Comparison of ENCODE assay signal across 8 cellular contexts in the genomic region with DNA sequence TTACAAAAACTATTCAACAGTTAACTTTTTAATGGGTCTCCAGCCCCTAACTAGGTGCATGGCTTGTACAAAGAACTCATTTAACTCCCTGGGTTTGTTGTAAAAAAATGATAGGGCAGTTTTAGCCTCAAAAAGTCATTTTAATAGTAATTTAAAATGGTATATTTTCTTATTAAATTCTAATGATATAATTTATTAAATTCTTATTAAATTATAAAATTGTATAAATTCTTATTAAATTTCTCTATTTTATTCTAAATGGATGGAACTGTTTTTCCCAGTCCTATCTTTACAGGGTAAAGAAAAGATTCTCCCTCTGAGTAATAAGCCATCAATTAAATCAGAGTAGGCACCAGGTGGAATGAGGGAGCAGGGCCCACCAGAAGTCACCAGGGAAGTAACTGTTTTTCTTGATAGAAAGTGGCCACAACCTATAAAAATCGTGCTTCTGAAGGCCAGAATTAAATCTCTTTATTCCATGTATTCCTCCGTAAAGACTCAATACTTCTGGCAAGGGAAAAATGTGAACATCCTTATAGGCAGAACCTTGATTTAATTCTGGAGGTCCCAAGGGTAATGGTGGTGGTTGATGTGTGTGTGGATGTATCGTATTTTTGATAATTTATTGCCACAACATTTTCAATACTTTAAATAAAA. TPM values are rescaled to one million over a fixed set of nuclear protein-coding genes. Genes with fewer than 3 reads are reported as not detected.
DNase-seq lines count a peak whose midpoint lies in the region; ATAC-seq, FAIRE-seq and TF ChIP-seq lines count a peak whose summit lies in the region.

No MANE protein-coding gene starts in this region.

- H3K79me2 ChIP-seq in SK-N-SH (ENCODE audit: insufficient read depth) (peaks cover 60% of the 10 kb centered on the region), hepatocyte (peaks cover 51% of the 10 kb centered on the region)

- peak overlapping the region; percentile 24 to 98 (median 96) for H3K4me3 Mint-ChIP-seq in T-cell

- H2AFZ ChIP-seq in SK-N-SH (ENCODE audit: low read depth) (peak overlapping the region; percentile 95), hepatocyte (peak overlapping the region; percentile 98)

- H3K36me3 ChIP-seq in SK-N-SH (replicated peaks in 1 of 2; ENCODE audit: control insufficient read depth in 1 of 2, insufficient read depth in 2 of 2, low read length in 1 of 2) (peaks cover 0 to 5% of the 10 kb centered on the region in 2 experiments), hepatocyte (replicated peaks; ENCODE audit: insufficient read depth, low read depth) (no peaks in the 10 kb centered on the region)

- H3K27ac ChIP-seq in SK-N-SH (ENCODE audit: low read depth in 2 of 2, low read length in 1 of 2) (peak overlapping the region; percentile 30 to 78; a peak in 3 of 4 replicates), hepatocyte (peak overlapping the region; percentile 98)

- TF ChIP-seq POLR2A in GM12891 (IDR thresholded peaks at IDR 0.05; ENCODE audit: low read depth, low read length) = no peak

- no peaks in the 10 kb centered on the region for H3K9me2 ChIP-seq in SK-N-SH
- H3K9me2 ChIP-seq in hepatocyte (replicated peaks; ENCODE audit: insufficient read depth) = no peaks in the 10 kb centered on the region

- TF ChIP-seq CTCF in SK-N-SH (IDR thresholded peaks at IDR 0.05) (no peak), hepatocyte (IDR thresholded peaks at IDR 0.05; ENCODE audit: poor library complexity) (no peak)

- H3F3A ChIP-seq in SK-N-SH (replicated peaks; ENCODE audit: insufficient read depth) = peaks cover 19% of the 10 kb centered on the region

- H3K9me3 Mint-ChIP-seq in T-cell = no peaks in the 10 kb centered on the region

- peaks cover 17% of the 10 kb centered on the region for H4K20me1 ChIP-seq in SK-N-SH (ENCODE audit: insufficient read depth)
- H4K20me1 ChIP-seq in hepatocyte (ENCODE audit: insufficient read depth, poor library complexity, severe bottlenecking) = peaks cover 12% of the 10 kb centered on the region

- H3K4me3 ChIP-seq in SK-N-SH (ENCODE audit: low read depth in 2 of 2, low read length in 1 of 2) (peak overlapping the region; percentile 62 to 93), hepatocyte (peak overlapping the region; percentile 84)

- TF ChIP-seq EP300 in SK-N-SH (IDR thresholded peaks at IDR 0.05; ENCODE audit: borderline replicate concordance in 1 of 2, low read depth in 1 of 2, low read length in 1 of 2) = no peak

- POLR2A ChIA-PET in SK-N-SH (lab: Yijun Ruan, JAX) = no interaction called here
- POLR2A ChIA-PET in T-cell (lab: Charles Lee) = no interaction called here

- no peak for FAIRE-seq in GM12891 (lab: Jason Lieb, UNC)

- H3K9me3 ChIP-seq in SK-N-SH (no peaks in the 10 kb centered on the region), hepatocyte (ENCODE audit: low read depth) (no peaks in the 10 kb centered on the region)

- ATAC-seq in SK-N-SH treated with all-trans-retinoic acid at 6 μM for 48 hours (no peak), T-cell (replicated peaks in 1 of 4) (no peak)

- no peaks in the 10 kb centered on the region for H3K36me3 Mint-ChIP-seq in T-cell

- CTCF ChIA-PET in SK-N-SH (lab: Yijun Ruan, JAX) (interaction anchor here (0.6 kb wide), 1 partner anchor 19 kb away, joined by 3 read pairs; no protein-coding TSS in a partner anchor), T-cell (lab: Charles Lee) (no interaction called here)

- under 1% methylated on average over 3 of the region's 3 CpGs for WGBS in SK-N-SH (ENCODE audit: low lambda C conversion rate)
- 11% methylated on average over 3 of the region's 3 CpGs for WGBS in hepatocyte (ENCODE audit: low lambda C conversion rate, missing lambda C conversion rate)

- H3K4me1 ChIP-seq in SK-N-SH (ENCODE audit: control insufficient read depth in 1 of 2, insufficient read depth in 2 of 2, low read depth in 1 of 2, low read length in 1 of 2) = peaks cover 13 to 26% of the 10 kb centered on the region in 2 experiments
- H3K4me1 ChIP-seq in hepatocyte (ENCODE audit: insufficient read depth) = peaks cover 20% of the 10 kb centered on the region

- TF ChIP-seq RAD21 in SK-N-SH (IDR thresholded peaks at IDR 0.05; ENCODE audit: low read length) = no peak

- peak overlapping the region; percentile 89; the same call in 1 of the 2 replicates for H3K9ac ChIP-seq in SK-N-SH

- H3K4me2 ChIP-seq in SK-N-SH = peak overlapping the region; percentile 80
- peak overlapping the region; percentile 83 for H3K4me2 ChIP-seq in hepatocyte

- no peaks in the 10 kb centered on the region for H3K27me3 ChIP-seq in SK-N-SH (ENCODE audit: insufficient read depth)
- no peaks in the 10 kb centered on the region for H3K27me3 ChIP-seq in hepatocyte

- H3K27me3 Mint-ChIP-seq in T-cell = no peaks in the 10 kb centered on the region

- DNase-seq in SK-N-SH = peak; percentile 34
- DNase-seq in T-cell = no peak
- no peak for DNase-seq in hepatocyte (ENCODE audit: low spot score)
- DNase-seq in superior temporal gyrus (ENCODE audit: extremely low spot score) = peak; percentile 28
- no peak for DNase-seq in GM12891 (ENCODE audit: insufficient read length, low spot score)
- no peak for DNase-seq in activated effector memory CD4-positive, alpha-beta T cell treated with anti-CD3 and anti-CD28 coated beads, Interleukin-2, amount 50 U/mL, for 16 hours
- no peak for DNase-seq in activated gamma-delta T cell (lab: John Stamatoyannopoulos, UW)

- H3K4me1 Mint-ChIP-seq in T-cell = peaks cover 29 to 40% (median 38%) of the 10 kb centered on the region in 3 donors

- H3K27ac Mint-ChIP-seq in T-cell = no peak overlapping the region

TF ChIP-seq in SK-N-SH, 30 proteins besides CTCF, POLR2A, EP300 and RAD21 (continues in another document):
- TF ChIP-seq EZH2phosphoT487 (IDR thresholded peaks at IDR 0.05; ENCODE audit: borderline replicate concordance, low read depth) = no peak
- TF ChIP-seq, protein P1, sequence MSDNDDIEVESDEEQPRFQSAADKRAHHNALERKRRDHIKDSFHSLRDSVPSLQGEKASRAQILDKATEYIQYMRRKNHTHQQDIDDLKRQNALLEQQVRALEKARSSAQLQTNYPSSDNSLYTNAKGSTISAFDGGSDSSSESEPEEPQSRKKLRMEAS (IDR thresholded peaks at IDR 0.05; ENCODE audit: low read depth) = no peak
- TF ChIP-seq GABPA (IDR thresholded peaks at IDR 0.05; ENCODE audit: low read depth) = no peak
- no peak for TF ChIP-seq YY1 (IDR thresholded peaks at IDR 0.05; ENCODE audit: low read depth)

TF ChIP-seq in SK-N-SH treated with all-trans-retinoic acid at 6 μM for 48 hours, 23 proteins besides CTCF, POLR2A, EP300 and RAD21 (continues in another document):
- TF ChIP-seq BACH2 (CRISPR knock-in tag; IDR thresholded peaks at IDR 0.05; ENCODE audit: borderline replicate concordance) (no peak), ZNF565 (CRISPR knock-in tag; conservative IDR thresholded peaks at IDR 0.05; ENCODE audit: low read depth) (no peak), CSDC2 (CRISPR knock-in tag; IDR thresholded peaks at IDR 0.05) (no peak)

TF ChIP-seq in GM12891, 5 proteins besides CTCF, POLR2A, EP300 and RAD21:
- TF ChIP-seq TAF1 (IDR thresholded peaks at IDR 0.05; ENCODE audit: low read depth, low read length) (no peak), PAX5 (IDR thresholded peaks at IDR 0.05; ENCODE audit: insufficient read depth, low read length, severe bottlenecking) (no peak), SPI1 (IDR thresholded peaks at IDR 0.05; ENCODE audit: low read depth, low read length) (no peak), POLR2AphosphoS5 (IDR thresholded peaks at IDR 0.05; ENCODE audit: low read depth, low read length) (no peak), POU2F2 (IDR thresholded peaks at IDR 0.05; ENCODE audit: low read depth, low read length) (no peak)

RNA-seq across cellular contexts. Expression of a gene that starts 0.8 kb away (rescaled TPM):
- polyA plus RNA-seq in SK-N-SH (2012; rRNA removed) (34.7 and 35.6 TPM in 2 replicates), hepatocyte (93.9 and 113 TPM in 2 replicates)
- 50.4 and 59.5 TPM in 2 replicates for polyA plus RNA-seq in SK-N-SH (2012; cell fraction: cytosol; rRNA removed)
- 20.1 and 20.2 TPM in 2 replicates for polyA plus RNA-seq in SK-N-SH (2012; cell fraction: nucleus; rRNA removed)
- total RNA-seq in T-cell (1 to 10 TPM in 2 of 5 donors, under 1 TPM in 2, not detected in 1; 0.44 to 2.5 (median 1.4) TPM), hepatocyte (44.9 and 45.4 TPM in 2 replicates)
- polyA plus RNA-seq in GM12891 (2012; ENCODE audit: low read depth, missing spikeins) = 3.7 TPM

RNA-seq across cellular contexts. Expression of a gene that starts 2.7 kb away (rescaled TPM):
- polyA plus RNA-seq in SK-N-SH (2012; rRNA removed) (5.7 and 6.4 TPM in 2 replicates), hepatocyte (19.3 and 32.1 TPM in 2 replicates)
- polyA plus RNA-seq in SK-N-SH (2012; cell fraction: cytosol; rRNA removed) = 8.2 and 18.3 TPM in 2 replicates
- polyA plus RNA-seq in SK-N-SH (2012; cell fraction: nucleus; rRNA removed) = 2.0 and 5.1 TPM in 2 replicates
- total RNA-seq in T-cell (10 to 100 TPM; 21.9 to 28.9 (median 24.8) TPM), hepatocyte (8.3 and 9.1 TPM in 2 replicates)
- polyA plus RNA-seq in GM12891 (2012; ENCODE audit: low read depth, missing spikeins) = 5.2 TPM

RNA-seq across cellular contexts. Expression of a gene that starts 26.4 kb away (rescaled TPM):
- polyA plus RNA-seq in SK-N-SH (2012; rRNA removed) = 5.3 and 10.8 TPM in 2 replicates
- polyA plus RNA-seq in SK-N-SH (2012; cell fraction: cytosol; rRNA removed) = 1.8 TPM in 2 replicates
- 21.4 and 54.0 TPM in 2 replicates for polyA plus RNA-seq in SK-N-SH (2012; cell fraction: nucleus; rRNA removed)
- 1 to 10 TPM; 1.8 to 5.2 (median 4.3) TPM for total RNA-seq in T-cell
- total RNA-seq in hepatocyte = 3.8 and 3.9 TPM in 2 replicates
- 3.2 and 4.6 TPM in 2 replicates for polyA plus RNA-seq in hepatocyte
- 6.1 TPM for polyA plus RNA-seq in GM12891 (2012; ENCODE audit: low read depth, missing spikeins)

RNA-seq across cellular contexts. Expression of a gene that starts 26.6 kb away (rescaled TPM):
- 35.7 and 44.3 TPM in 2 replicates for polyA plus RNA-seq in SK-N-SH (2012; rRNA removed)
- polyA plus RNA-seq in SK-N-SH (2012; cell fraction: cytosol; rRNA removed) = 42.6 and 44.6 TPM in 2 replicates
- 38.9 and 48.6 TPM in 2 replicates for polyA plus RNA-seq in SK-N-SH (2012; cell fraction: nucleus; rRNA removed)
- total RNA-seq in T-cell = 10 to 100 TPM; 49.4 to 98.7 (median 52.7) TPM
- total RNA-seq in hepatocyte = 51.7 and 53.0 TPM in 2 replicates
- 33.4 and 39.8 TPM in 2 replicates for polyA plus RNA-seq in hepatocyte
- 52.5 TPM for polyA plus RNA-seq in GM12891 (2012; ENCODE audit: low read depth, missing spikeins)

Comparison
In these comparisons a context has a peak if more than half of its experiments do, and no peak if none do; other contexts are left out.
1. DNase-seq: peak in SK-N-SH (single experiment) and superior temporal gyrus (single experiment); none in T-cell (0 of 34), hepatocyte (single experiment), GM12891 (single experiment), activated effector memory CD4-positive, alpha-beta T cell treated with anti-CD3 and anti-CD28 coated beads, Interleukin-2, amount 50 U/mL, for 16 hours (single experiment) and activated gamma-delta T cell (single experiment).
2. RNA of a gene that starts 0.8 kb away (total RNA-seq): 44.9 to 45.4 TPM in hepatocyte; 0.44 to 2.5 TPM in T-cell; every median in the first group is over 10 times any median in the second.